In the genomic region with DNA sequence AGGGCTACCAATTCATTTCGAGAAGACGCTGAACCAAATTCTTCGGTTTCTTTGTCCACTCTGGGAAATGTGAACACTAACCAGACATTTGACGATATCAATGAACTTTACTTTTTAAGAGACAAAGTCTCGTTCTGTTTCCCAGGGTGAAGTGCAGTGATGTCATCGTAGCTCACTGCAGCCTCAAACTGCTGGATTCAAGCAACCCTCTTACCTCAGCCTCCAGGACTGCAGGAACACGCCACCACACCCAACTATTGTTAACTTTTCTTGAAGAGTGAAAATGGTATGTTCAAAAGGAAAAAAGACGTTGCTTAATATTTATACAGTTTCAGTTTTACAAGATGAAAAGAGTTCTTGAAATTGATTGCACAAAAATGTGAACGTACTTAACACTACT, we compare ENCODE assay signal across 1 cellular context.
TF ChIP-seq lines count a peak whose summit lies in the region.

No MANE protein-coding gene starts in this region.

TF ChIP-seq in SK-N-SH, 30 proteins besides CTCF, POLR2A, EP300 and RAD21 (continued from another document):
- TF ChIP-seq, protein P1, sequence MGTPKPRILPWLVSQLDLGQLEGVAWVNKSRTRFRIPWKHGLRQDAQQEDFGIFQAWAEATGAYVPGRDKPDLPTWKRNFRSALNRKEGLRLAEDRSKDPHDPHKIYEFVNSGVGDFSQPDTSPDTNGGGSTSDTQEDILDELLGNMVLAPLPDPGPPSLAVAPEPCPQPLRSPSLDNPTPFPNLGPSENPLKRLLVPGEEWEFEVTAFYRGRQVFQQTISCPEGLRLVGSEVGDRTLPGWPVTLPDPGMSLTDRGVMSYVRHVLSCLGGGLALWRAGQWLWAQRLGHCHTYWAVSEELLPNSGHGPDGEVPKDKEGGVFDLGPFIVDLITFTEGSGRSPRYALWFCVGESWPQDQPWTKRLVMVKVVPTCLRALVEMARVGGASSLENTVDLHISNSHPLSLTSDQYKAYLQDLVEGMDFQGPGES (IDR thresholded peaks at IDR 0.05; ENCODE audit: low read depth, low read length) = no peak
- TF ChIP-seq RXRA (IDR thresholded peaks at IDR 0.05; ENCODE audit: borderline replicate concordance, low read depth) = no peak
